In genomic region chr3:66998075-66998898, GRCh38 we compare ENCODE assay signal across 8 cellular contexts. TPM values are rescaled to one million over a fixed set of nuclear protein-coding genes. Genes with fewer than 3 reads are reported as not detected.
A peak's percentile ranks its signal among the peaks of the same experiment; 100 is the strongest.
DNase-seq lines count a peak whose midpoint lies in the region; ATAC-seq and TF ChIP-seq lines count a peak whose summit lies in the region.

Gene KBTBD8, plus strand, starts transcription at chr3:66998307. Its CDS starts 49 bp downstream, at chr3:66998356.

- ATAC-seq in HG03432 (IDR thresholded peaks at IDR 0.05; ENCODE audit: unreplicated experiment): peak; percentile 95

- DNase-seq in Ammon's horn (ENCODE audit: low spot score) (peak; percentile 100), NCI-H510A (lab: John Stamatoyannopoulos, UW) (peak; percentile 82), cerebellum (ENCODE audit: low spot score) (peak; percentile 97), islet precursor cell (peak; percentile 100)
- peak; percentile 96 for DNase-seq in activated CD4-positive, alpha-beta T cell treated with anti-CD3 and anti-CD28 coated beads for 1 hour
- DNase-seq in stimulated activated CD4-positive, alpha-beta T cell treated with anti-CD3 and anti-CD28 coated beads, Interleukin-12 subunit alpha, Interleukin-12 subunit beta, amount 100 ng/mL, for 4 hours: peak; percentile 92

- TF ChIP-seq POLR2A in GM19193 (IDR thresholded peaks at IDR 0.05; ENCODE audit: extremely low read depth, insufficient read depth, insufficient read length): peak; percentile 84

RNA-seq across cellular contexts. Expression of gene KBTBD8, which starts in this region (rescaled TPM):
- total RNA-seq in cerebellum: 9.0 TPM

Comparison
In these comparisons a context has a peak if more than half of its experiments do, and no peak if none do; other contexts are left out.
1. Peak in every context shown above with its lines: DNase-seq and ATAC-seq.